Comparison of ENCODE assay signal across 16 cellular contexts in the genomic region with DNA sequence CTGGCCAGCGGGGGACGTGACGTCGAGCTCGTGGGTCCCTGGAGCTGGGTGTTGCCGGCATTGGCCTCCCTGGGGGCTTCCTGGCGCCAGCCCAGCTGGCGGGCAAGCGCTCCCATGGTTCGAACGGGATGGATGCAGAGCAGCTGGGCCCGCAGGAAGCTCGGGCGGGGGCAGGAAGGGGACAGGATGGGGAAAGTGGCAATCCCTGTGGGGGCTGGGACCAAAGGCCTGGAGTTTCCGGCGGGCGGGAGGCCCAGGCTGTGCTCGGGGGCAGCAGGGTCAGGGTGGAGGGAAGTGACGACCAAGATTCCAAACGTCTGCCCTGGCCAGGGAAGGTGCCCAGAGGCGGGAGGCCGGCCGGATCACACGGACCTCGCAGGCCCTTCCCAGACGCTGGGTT. TPM values are rescaled to one million over a fixed set of nuclear protein-coding genes. Genes with fewer than 3 reads are reported as not detected.
DNase-seq lines count a peak whose midpoint lies in the region; ATAC-seq and TF ChIP-seq lines count a peak whose summit lies in the region.
"Had no signal": no experiment of that assay in that cellular context is flagged by ENCODE, and none has a peak within 500 bp of the region (broad histone marks: within the 10 kb centered on the region; RNA-seq: fewer than 3 reads in every experiment).

No MANE protein-coding gene starts in this region.

- no peak overlapping the region for H3K23ac ChIP-seq in mesenchymal stem cell (ENCODE audit: low read length in 2 of 2)

- peak overlapping the region; percentile 69 for H4K91ac ChIP-seq in mesenchymal stem cell (ENCODE audit: low read length)

- H3K18ac ChIP-seq in mesenchymal stem cell (ENCODE audit: low read depth in 1 of 2, low read length in 2 of 2): peak overlapping the region in 1 of 2 experiments; percentile 72

- H3K79me1 ChIP-seq in mesenchymal stem cell (replicated peaks; ENCODE audit: low read length, poor library complexity, severe bottlenecking): peaks cover 14% of the 10 kb centered on the region

- peak overlapping the region in 1 of 10 donors; percentile 18 for H3K27ac Mint-ChIP-seq in naive thymus-derived CD8-positive, alpha-beta T cell
- H3K27ac Mint-ChIP-seq: activated naive CD4-positive, alpha-beta T cell treated with anti-CD3 and anti-CD28 coated beads for 36 hours; stimulated activated naive CD8-positive, alpha-beta T cell treated with anti-CD3 and anti-CD28 coated beads, Interleukin-15, amount 100 ng/mL, for 72 hours had no signal

- H2BK12ac ChIP-seq in mesenchymal stem cell (ENCODE audit: low read length in 2 of 2): no peak overlapping the region

- intact Hi-C loops in aorta (cut with DNase I): no loop called here

- H4K8ac ChIP-seq in mesenchymal stem cell (ENCODE audit: low read length): peak overlapping the region; percentile 81

- TF ChIP-seq CTCF in gastroesophageal sphincter (IDR thresholded peaks at IDR 0.05): no peak

- peaks cover 0 to 27% (median 0%) of the 10 kb centered on the region in 5 donors for H3K27me3 Mint-ChIP-seq in naive thymus-derived CD8-positive, alpha-beta T cell

- no peak overlapping the region for H3K4me3 ChIP-seq in gastroesophageal sphincter
- H3K4me3 ChIP-seq in mesenchymal stem cell (ENCODE audit: insufficient read depth in 1 of 2, low read depth in 1 of 2, low read length in 2 of 2): no peak overlapping the region
- H3K4me3 ChIP-seq in aorta (ENCODE audit: low read length in 2 of 2): no peak overlapping the region

- DNase-seq in NCI-H82 (lab: John Stamatoyannopoulos, UW): peak; percentile 70
- no peak for DNase-seq in NCI-H82 treated with DMSO at 0.1 percent for 48 hours (lab: John Stamatoyannopoulos, UW; ENCODE audit: unreplicated experiment)
- DNase-seq in mesenchymal stem cell: no peak
- no peak for DNase-seq in aorta
- no peak for DNase-seq in stimulated activated naive CD4-positive, alpha-beta T cell treated with Interleukin-2 at 50 U/mL for 16 hours (lab: John Stamatoyannopoulos, UW)
- DNase-seq in naive thymus-derived CD8-positive, alpha-beta T cell: no peak
- DNase-seq: activated CD8-positive, alpha-beta memory T cell treated with anti-CD3 and anti-CD28 coated beads for 24 hours; activated naive CD4-positive, alpha-beta T cell treated with anti-CD3 and anti-CD28 coated beads for 36 hours; erythroblast; NCI-H1930; NCI-H748 treated with DMSO at 0.1 percent for 48 hours; stimulated activated naive CD8-positive, alpha-beta T cell treated with anti-CD3 and anti-CD28 coated beads, Interleukin-15, amount 100 ng/mL, for 72 hours had no signal

- H3K4ac ChIP-seq in mesenchymal stem cell (ENCODE audit: low read depth in 1 of 2, low read length in 2 of 2): peak overlapping the region in 1 of 2 experiments; percentile 75

- peaks cover 0 to 5% (median 0%) of the 10 kb centered on the region in 4 donors for H3K4me1 Mint-ChIP-seq in naive thymus-derived CD8-positive, alpha-beta T cell

- no peak overlapping the region for H2AFZ ChIP-seq in mesenchymal stem cell (ENCODE audit: low read depth, low read length)

- H2BK120ac ChIP-seq in mesenchymal stem cell (ENCODE audit: low read depth, low read length): no peak overlapping the region

- no peak overlapping the region for H2BK5ac ChIP-seq in mesenchymal stem cell (ENCODE audit: low read depth, low read length, poor library complexity, severe bottlenecking)

- no peaks in the 10 kb centered on the region for H3K9me3 Mint-ChIP-seq in naive thymus-derived CD8-positive, alpha-beta T cell
- H3K9me3 Mint-ChIP-seq: activated naive CD4-positive, alpha-beta T cell treated with anti-CD3 and anti-CD28 coated beads for 36 hours; central memory CD8-positive, alpha-beta T cell; stimulated activated naive CD8-positive, alpha-beta T cell treated with anti-CD3 and anti-CD28 coated beads, Interleukin-15, amount 100 ng/mL, for 72 hours had no signal

- H3K36me3 ChIP-seq in gastroesophageal sphincter (peaks cover 0 to 46% of the 10 kb centered on the region in 2 donors), mesenchymal stem cell (ENCODE audit: control insufficient read depth in 1 of 2, insufficient read depth in 2 of 2, low read depth in 1 of 2, low read length in 2 of 2) (peaks cover 7 to 49% of the 10 kb centered on the region in 2 experiments), aorta (ENCODE audit: control insufficient read depth in 1 of 2, insufficient read depth in 2 of 2, low read length in 1 of 2) (no peaks in the 10 kb centered on the region)

- H2BK15ac ChIP-seq in mesenchymal stem cell (ENCODE audit: low read depth, poor library complexity, severe bottlenecking): no peak overlapping the region

- H3K4me3 Mint-ChIP-seq in naive thymus-derived CD8-positive, alpha-beta T cell: no peak overlapping the region
- H3K4me3 Mint-ChIP-seq: activated naive CD4-positive, alpha-beta T cell treated with anti-CD3 and anti-CD28 coated beads for 36 hours; central memory CD8-positive, alpha-beta T cell; stimulated activated naive CD8-positive, alpha-beta T cell treated with anti-CD3 and anti-CD28 coated beads, Interleukin-15, amount 100 ng/mL, for 72 hours had no signal

- H3K27ac ChIP-seq in gastroesophageal sphincter (peak overlapping the region in 3 of 4 donors; percentile 74 to 81 (median 77)), mesenchymal stem cell (ENCODE audit: low read length, poor library complexity, severe bottlenecking) (no peak overlapping the region), aorta (ENCODE audit: low read depth in 1 of 2, low read length in 2 of 2) (no peak overlapping the region)

- 60% methylated on average over 2 of the region's 26 CpGs; no CpG with 5 or more reads in 1 of the 2 donors for WGBS in gastroesophageal sphincter (ENCODE audit: low coverage in 1 of 2), 2 donors
- 68% methylated on average over 26 of the region's 26 CpGs for WGBS in mesenchymal stem cell
- WGBS in aorta, 2 donors: 78 to 79% methylated on average over 26 of the region's 26 CpGs

- no peaks in the 10 kb centered on the region for H3K36me3 Mint-ChIP-seq in naive thymus-derived CD8-positive, alpha-beta T cell

- no peak for TF ChIP-seq EP300 in gastroesophageal sphincter (IDR thresholded peaks at IDR 0.05)

- H2AK5ac ChIP-seq in mesenchymal stem cell (ENCODE audit: low read length, severe bottlenecking): no peak overlapping the region

- ATAC-seq in gastroesophageal sphincter: peak; percentile 82
- peak; percentile 59 for ATAC-seq in aorta (ENCODE audit: low FRiP score)
- no peak for ATAC-seq in HG03139 (IDR thresholded peaks at IDR 0.05; ENCODE audit: unreplicated experiment)
- no peak for ATAC-seq in naive thymus-derived CD8-positive, alpha-beta T cell
- ATAC-seq: stimulated activated naive CD8-positive, alpha-beta T cell treated with anti-CD3 and anti-CD28 coated beads, Interleukin-15, amount 100 ng/mL, for 72 hours had no signal

- H3K27me3 ChIP-seq in gastroesophageal sphincter (no peaks in the 10 kb centered on the region), mesenchymal stem cell (ENCODE audit: control insufficient read depth in 1 of 2, insufficient read depth in 1 of 2, low read length in 2 of 2) (no peaks in the 10 kb centered on the region), aorta (ENCODE audit: control insufficient read depth in 1 of 2, insufficient read depth in 2 of 2, low read length in 1 of 2) (no peaks in the 10 kb centered on the region)

- no peak for TF ChIP-seq POLR2A in gastroesophageal sphincter (IDR thresholded peaks at IDR 0.05)

- H3K4me2 ChIP-seq in mesenchymal stem cell (ENCODE audit: low read length, poor library complexity, severe bottlenecking): no peak overlapping the region

- H3K4me1 ChIP-seq in gastroesophageal sphincter (peaks cover 0 to 12% (median 7%) of the 10 kb centered on the region in 3 donors), mesenchymal stem cell (ENCODE audit: control insufficient read depth, insufficient read depth, low read depth, low read length) (peaks cover 3% of the 10 kb centered on the region), aorta (ENCODE audit: control insufficient read depth in 1 of 2, insufficient read depth in 2 of 2, low read length in 2 of 2) (no peaks in the 10 kb centered on the region)

- no peaks in the 10 kb centered on the region for H3K9me3 ChIP-seq in gastroesophageal sphincter
- H3K9me3 ChIP-seq in mesenchymal stem cell (ENCODE audit: control insufficient read depth, low read length): no peaks in the 10 kb centered on the region
- no peaks in the 10 kb centered on the region for H3K9me3 ChIP-seq in aorta (ENCODE audit: control insufficient read depth, low read length)

- peak overlapping the region in 1 of 2 experiments; percentile 22 for H3K14ac ChIP-seq in mesenchymal stem cell (ENCODE audit: low read length in 2 of 2)

- POLR2A ChIA-PET in naive thymus-derived CD8-positive, alpha-beta T cell (lab: Charles Lee): no interaction called here

- no peak overlapping the region for H3K9ac ChIP-seq in mesenchymal stem cell (ENCODE audit: low read length)

RNA-seq across cellular contexts. Expression of gene PALM, which starts 19.3 kb away (rescaled TPM):
- total RNA-seq in gastroesophageal sphincter: 100 to 1,000 TPM in 1 of 4 donors, 10 to 100 TPM in 3; 21.5 to 111 (median 53.0) TPM
- 14.3 TPM for polyA plus RNA-seq in mesenchymal stem cell (2013, experiment 1 of 2)
- polyA plus RNA-seq in mesenchymal stem cell (2013, experiment 2 of 2): 15.1 TPM
- total RNA-seq in aorta: 10 to 100 TPM; 27.5 to 75.1 TPM
- 1 to 10 TPM in 1 of 2 donors, under 1 TPM in 1; 0.59 to 2.5 TPM for polyA plus RNA-seq in aorta
- total RNA-seq in naive thymus-derived CD8-positive, alpha-beta T cell: not detected
- not detected for polyA plus RNA-seq in naive thymus-derived CD8-positive, alpha-beta T cell

RNA-seq across cellular contexts. Expression of gene MISP, which starts 22.9 kb away (rescaled TPM):
- total RNA-seq in gastroesophageal sphincter (under 1 TPM in 1 of 4 donors, not detected in 3; 0.52 TPM), aorta (under 1 TPM in 1 of 2 donors, not detected in 1; 0.12 TPM)
- 0.06 TPM for polyA plus RNA-seq in mesenchymal stem cell (2013, experiment 1 of 2)
- polyA plus RNA-seq in mesenchymal stem cell (2013, experiment 2 of 2): 0.01 TPM
- polyA plus RNA-seq in aorta: 10 to 100 TPM in 1 of 2 donors, 1 to 10 TPM in 1; 1.0 to 53.3 TPM
- not detected for total RNA-seq in naive thymus-derived CD8-positive, alpha-beta T cell
- polyA plus RNA-seq in naive thymus-derived CD8-positive, alpha-beta T cell: not detected
- total RNA-seq: activated naive CD4-positive, alpha-beta T cell treated with anti-CD3 and anti-CD28 coated beads for 36 hours had no signal

RNA-seq across cellular contexts. Expression of gene PRSS57, which starts 32.8 kb away (rescaled TPM):
- total RNA-seq in gastroesophageal sphincter (not detected), aorta (not detected)
- polyA plus RNA-seq in mesenchymal stem cell (2013, experiment 1 of 2): not detected
- polyA plus RNA-seq in mesenchymal stem cell (2013, experiment 2 of 2): 0.04 TPM
- not detected for polyA plus RNA-seq in aorta
- total RNA-seq in naive thymus-derived CD8-positive, alpha-beta T cell: not detected
- polyA plus RNA-seq in naive thymus-derived CD8-positive, alpha-beta T cell: 1 to 10 TPM in 1 of 3 donors, not detected in 2; 1.2 TPM
- total RNA-seq: activated naive CD4-positive, alpha-beta T cell treated with anti-CD3 and anti-CD28 coated beads for 36 hours; H1 had no signal
- polyA plus RNA-seq: H1 had no signal

RNA-seq across cellular contexts. Expression of gene FSTL3, which starts 51.8 kb away (rescaled TPM):
- total RNA-seq in gastroesophageal sphincter (100 to 1,000 TPM; 105 to 200 (median 133) TPM), aorta (100 to 1,000 TPM; 116 to 134 TPM)
- 33.8 TPM for polyA plus RNA-seq in mesenchymal stem cell (2013, experiment 1 of 2)
- polyA plus RNA-seq in mesenchymal stem cell (2013, experiment 2 of 2): 36.5 TPM
- 10 to 100 TPM; 40.6 to 80.1 TPM for polyA plus RNA-seq in aorta
- total RNA-seq in naive thymus-derived CD8-positive, alpha-beta T cell: 1 to 10 TPM; 3.0 to 4.2 TPM
- polyA plus RNA-seq in naive thymus-derived CD8-positive, alpha-beta T cell: 1 to 10 TPM; 2.4 to 3.2 (median 2.8) TPM

Comparison
In these comparisons a context has a peak if more than half of its experiments do, and no peak if none do; other contexts are left out.
1. ATAC-seq: peak in gastroesophageal sphincter (single experiment) and aorta (single experiment); none in HG03139 (single experiment) and naive thymus-derived CD8-positive, alpha-beta T cell (0 of 2).
2. H3K27ac ChIP-seq: peak in gastroesophageal sphincter (3 of 4); none in mesenchymal stem cell (single experiment) and aorta (0 of 2).
3. RNA of gene PALM, which starts 19.3 kb away (total RNA-seq): 27.5 to 75.1 TPM in aorta and 21.5 to 111 TPM in gastroesophageal sphincter; not detected in naive thymus-derived CD8-positive, alpha-beta T cell; every median in the first group is over 10 times any median in the second.